Comparison of ENCODE assay signal across 2 cellular contexts in genomic region chr11:64865286-64866172, GRCh38.
TF ChIP-seq lines count a peak whose summit lies in the region.

No MANE protein-coding gene starts in this region.

TF ChIP-seq in liver, 16 proteins besides CTCF, POLR2A, EP300 and RAD21:
- TF ChIP-seq ZBTB33 (IDR thresholded peaks at IDR 0.05) = no peak
- TF ChIP-seq HNF4G (IDR thresholded peaks at IDR 0.05) = no peak
- TF ChIP-seq EGR1 (IDR thresholded peaks at IDR 0.05; ENCODE audit: low read depth in 2 of 2) = no peak
- no peak for TF ChIP-seq NR2F2 (IDR thresholded peaks at IDR 0.05)
- no peak for TF ChIP-seq FOXA2 (IDR thresholded peaks at IDR 0.05)
- no peak for TF ChIP-seq RXRA (IDR thresholded peaks at IDR 0.05)
- no peak for TF ChIP-seq YY1 (IDR thresholded peaks at IDR 0.05)
- no peak for TF ChIP-seq GABPA (IDR thresholded peaks at IDR 0.05 in 1 of 2, conservative IDR thresholded peaks at IDR 0.05 in 1 of 2)
- no peak for TF ChIP-seq TAF1 (conservative IDR thresholded peaks at IDR 0.05)
- no peak for TF ChIP-seq ATF3 (IDR thresholded peaks at IDR 0.05)
- TF ChIP-seq FOXA1 (IDR thresholded peaks at IDR 0.05) = no peak
- no peak for TF ChIP-seq REST (IDR thresholded peaks at IDR 0.05)
- TF ChIP-seq HNF4A (conservative IDR thresholded peaks at IDR 0.05) = no peak
- TF ChIP-seq SP1 (IDR thresholded peaks at IDR 0.05) = no peak
- no peak for TF ChIP-seq JUND (IDR thresholded peaks at IDR 0.05)
- no peak for TF ChIP-seq MAX (IDR thresholded peaks at IDR 0.05)

TF ChIP-seq in HepG2, 621 proteins besides CTCF, POLR2A, EP300 and RAD21:
- TF ChIP-seq ZMAT3 (CRISPR knock-in tag; conservative IDR thresholded peaks at IDR 0.05) (no peak), USF2 (IDR thresholded peaks at IDR 0.05; ENCODE audit: low read depth, low read length) (no peak), USF2 (CRISPR knock-in tag; IDR thresholded peaks at IDR 0.05; ENCODE audit: borderline replicate concordance) (no peak), ZNF766 (CRISPR knock-in tag; IDR thresholded peaks at IDR 0.05; ENCODE audit: borderline replicate concordance) (no peak), RAD51 (IDR thresholded peaks at IDR 0.05; ENCODE audit: borderline replicate concordance) (no peak)
